22 cellular contexts compared by ENCODE assay signal in the genomic region with DNA sequence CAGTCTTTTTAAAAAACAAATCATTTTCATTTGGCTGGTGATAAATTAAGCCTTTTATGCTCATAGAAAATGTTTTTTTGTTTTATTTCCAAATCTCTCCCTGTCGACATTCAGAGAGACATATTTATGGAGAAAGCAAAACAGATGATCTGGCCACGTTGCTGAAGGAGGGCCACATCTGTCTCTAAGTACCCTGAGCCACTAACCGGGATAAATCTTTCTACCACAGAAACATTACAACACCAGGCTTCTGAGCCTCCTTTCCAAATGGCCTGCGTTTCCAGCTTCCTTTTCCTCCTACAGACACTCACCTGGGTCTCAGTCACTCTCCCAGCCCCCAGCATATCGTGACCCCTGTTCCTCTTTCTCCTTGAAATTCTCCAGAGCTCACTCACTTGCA.
"Had no signal": no experiment of that assay in that cellular context is flagged by ENCODE, and none has a peak within 500 bp of the region (broad histone marks: within the 10 kb centered on the region; RNA-seq: fewer than 3 reads in every experiment).

No MANE protein-coding gene starts in this region.

- H3K4me3 ChIP-seq: gastrocnemius medialis, upper lobe of right lung had no signal

- DNase-seq: activated CD4-positive, alpha-beta T cell treated with anti-CD3 and anti-CD28 coated beads for 36 hours; activated CD4-positive, alpha-beta T cell treated with anti-CD3 and anti-CD28 coated beads, Interleukin-2, amount 50 U/mL, for 4 hours; activated CD8-positive, alpha-beta memory T cell treated with anti-CD3 and anti-CD28 coated beads for 24 hours; activated CD8-positive, alpha-beta memory T cell treated with anti-CD3 and anti-CD28 coated beads, Interleukin-2, amount 50 U/mL, for 4 hours; activated naive CD4-positive, alpha-beta T cell; activated T-cell treated with anti-CD3 and anti-CD28 coated beads, Interleukin-2, amount 50 U/mL, for 24 hours; central memory CD4-positive, alpha-beta T cell; dermis blood vessel endothelial cell; effector memory CD4-positive, alpha-beta T cell; gastrocnemius medialis; hypothalamus; left ventricle myocardium superior; mammary epithelial cell; midbrain; nucleus accumbens; stimulated activated CD4-positive, alpha-beta T cell treated with anti-CD3 and anti-CD28 coated beads, Interleukin-4, amount 100 ng/mL, for 24 hours; stimulated activated naive CD4-positive, alpha-beta T cell treated with Interleukin-2 at 50 U/mL for 16 hours; T-helper 9 cell; upper lobe of right lung had no signal

- H3K9me3 ChIP-seq: gastrocnemius medialis, upper lobe of right lung had no signal

- H3K4me1 Mint-ChIP-seq: activated CD4-positive, alpha-beta T cell treated with anti-CD3 and anti-CD28 coated beads for 36 hours; activated T-helper 17 cell treated with anti-CD3 and anti-CD28 coated beads, Interleukin-2, amount 50 U/mL, for 72 hours; WTC11 had no signal

- H3K27me3 Mint-ChIP-seq: activated CD4-positive, alpha-beta T cell treated with anti-CD3 and anti-CD28 coated beads for 36 hours; activated T-cell treated with anti-CD3 and anti-CD28 coated beads, Interleukin-2, amount 50 U/mL, for 24 hours had no signal

- ATAC-seq: activated CD4-positive, alpha-beta T cell treated with anti-CD3 and anti-CD28 coated beads for 36 hours; activated T-helper 17 cell treated with anti-CD3 and anti-CD28 coated beads, Interleukin-2, amount 50 U/mL, for 72 hours; gastrocnemius medialis; left ventricle myocardium superior; upper lobe of right lung had no signal

- H3K36me3 Mint-ChIP-seq: activated naive CD8-positive, alpha-beta T cell; WTC11 had no signal

- H3K36me3 ChIP-seq: gastrocnemius medialis, upper lobe of right lung had no signal

- H3K27ac Mint-ChIP-seq: activated CD4-positive, alpha-beta T cell treated with anti-CD3 and anti-CD28 coated beads for 36 hours; activated naive CD8-positive, alpha-beta T cell; activated T-cell treated with anti-CD3 and anti-CD28 coated beads, Interleukin-2, amount 50 U/mL, for 24 hours; activated T-helper 17 cell treated with anti-CD3 and anti-CD28 coated beads, Interleukin-2, amount 50 U/mL, for 72 hours; WTC11 had no signal

- H3K4me1 ChIP-seq: gastrocnemius medialis, upper lobe of right lung had no signal

- H3K4me3 Mint-ChIP-seq: activated CD4-positive, alpha-beta T cell treated with anti-CD3 and anti-CD28 coated beads for 36 hours; activated naive CD8-positive, alpha-beta T cell; activated T-cell treated with anti-CD3 and anti-CD28 coated beads, Interleukin-2, amount 50 U/mL, for 24 hours; activated T-helper 17 cell treated with anti-CD3 and anti-CD28 coated beads, Interleukin-2, amount 50 U/mL, for 72 hours; WTC11 had no signal

- H3K27ac ChIP-seq: gastrocnemius medialis, upper lobe of right lung had no signal

- H3K27me3 ChIP-seq: gastrocnemius medialis, upper lobe of right lung had no signal
